ENCODE assay signal across 38 cellular contexts in genomic region chr3:89276116-89276515, GRCh38.
"Had no signal": no experiment of that assay in that cellular context is flagged by ENCODE, and none has a peak within 500 bp of the region (broad histone marks: within the 10 kb centered on the region; RNA-seq: fewer than 3 reads in every experiment).

No MANE protein-coding gene starts in this region.

- H3K9me3 ChIP-seq: adrenal gland, ascending aorta had no signal

- H3K4me1 ChIP-seq: adrenal gland, ascending aorta had no signal

- ATAC-seq: activated CD8-positive, alpha-beta T cell treated with anti-CD3 and anti-CD28 coated beads for 36 hours; activated naive CD4-positive, alpha-beta T cell treated with anti-CD3 and anti-CD28 coated beads, Interleukin-2, amount 50 U/mL, for 72 hours; activated T-cell treated with anti-CD3 and anti-CD28 coated beads, Interleukin-2, amount 50 U/mL, for 4 hours; activated T-cell treated with anti-CD3 and anti-CD28 coated beads, Interleukin-2, amount 50 U/mL, for 72 hours; activated T-helper 17 cell treated with anti-CD3 and anti-CD28 coated beads, Interleukin-2, amount 50 U/mL, for 72 hours had no signal

- H3K27ac ChIP-seq: adrenal gland, ascending aorta, cardiac muscle cell, VCaP had no signal

- H3K9me3 Mint-ChIP-seq: activated B cell treated with CpG ODN at 0.5 μM for 24 hours; activated CD4-positive, alpha-beta T cell treated with anti-CD3 and anti-CD28 coated beads, Interleukin-2, amount 10 ng/mL, durations not matched to agents 24 days and 14 days; activated naive CD4-positive, alpha-beta T cell treated with anti-CD3 and anti-CD28 coated beads for 36 hours; activated naive CD8-positive, alpha-beta T cell treated with anti-CD3 and anti-CD28 coated beads for 36 hours; activated T-helper 1 cell treated with anti-CD3 and anti-CD28 coated beads, Interleukin-12 subunit alpha, Interleukin-12 subunit beta, Interleukin-2, Interleukin-4 antibody, amounts not matched to agents 30 ng/mL and 10 ng/mL and 1 ng/mL, durations not matched to agents 14 hours and 24 hours and 36 hours; activated T-helper 17 cell treated with anti-CD3 and anti-CD28 coated beads, Interleukin-2, amount 50 U/mL, for 72 hours; brain; central memory CD8-positive, alpha-beta T cell; T-helper 1 cell treated with Interleukin-12 subunit alpha and Interleukin-12 subunit beta and Interleukin-4 antibody, amounts not matched to agents 30 μg/mL and 1 μg/mL, for 36 hours had no signal

- H3K36me3 ChIP-seq: adrenal gland, ascending aorta, cardiac muscle cell had no signal

- H3K27ac Mint-ChIP-seq: activated B cell treated with CpG ODN at 0.5 μM for 24 hours; activated CD4-positive, alpha-beta memory T cell treated with anti-CD3 and anti-CD28 coated beads for 36 hours; activated CD4-positive, alpha-beta T cell treated with anti-CD3 and anti-CD28 coated beads, Interleukin-2, amount 10 ng/mL, durations not matched to agents 24 days and 14 days; activated CD8-positive, alpha-beta T cell treated with anti-CD3 and anti-CD28 coated beads for 36 hours; activated naive CD4-positive, alpha-beta T cell treated with anti-CD3 and anti-CD28 coated beads for 36 hours; activated naive CD4-positive, alpha-beta T cell treated with anti-CD3 and anti-CD28 coated beads, Interleukin-2, amount 50 U/mL, for 72 hours; activated naive CD8-positive, alpha-beta T cell treated with anti-CD3 and anti-CD28 coated beads for 36 hours; activated T-cell treated with anti-CD3 and anti-CD28 coated beads, Interleukin-2, amount 50 U/mL, for 72 hours; activated T-helper 1 cell treated with anti-CD3 and anti-CD28 coated beads, Interleukin-12 subunit alpha, Interleukin-12 subunit beta, Interleukin-2, Interleukin-4 antibody, amounts not matched to agents 30 ng/mL and 10 ng/mL and 1 ng/mL, durations not matched to agents 14 hours and 24 hours and 36 hours; activated T-helper 17 cell treated with anti-CD3 and anti-CD28 coated beads, Interleukin-2, amount 50 U/mL, for 72 hours; brain; T-helper 1 cell treated with Interleukin-12 subunit alpha and Interleukin-12 subunit beta and Interleukin-4 antibody, amounts not matched to agents 30 μg/mL and 1 μg/mL, for 36 hours; T-helper 2 cell treated with Interferon-gamma antibody and Interleukin-4, amounts not matched to agents 5 μg/mL and 100 μg/mL, for 36 hours had no signal

- H3K36me3 Mint-ChIP-seq: activated CD4-positive, alpha-beta memory T cell treated with anti-CD3 and anti-CD28 coated beads for 36 hours; activated naive CD4-positive, alpha-beta T cell treated with anti-CD3 and anti-CD28 coated beads, Interleukin-2, amount 50 U/mL, for 72 hours; activated naive CD8-positive, alpha-beta T cell treated with anti-CD3 and anti-CD28 coated beads for 36 hours; brain had no signal

- H3K27me3 Mint-ChIP-seq: activated B cell treated with CpG ODN at 0.5 μM for 24 hours; activated CD4-positive, alpha-beta memory T cell treated with anti-CD3 and anti-CD28 coated beads for 36 hours; activated CD4-positive, alpha-beta T cell treated with anti-CD3 and anti-CD28 coated beads, Interleukin-2, amount 10 ng/mL, durations not matched to agents 24 days and 14 days; activated CD8-positive, alpha-beta T cell treated with anti-CD3 and anti-CD28 coated beads for 36 hours; activated naive CD8-positive, alpha-beta T cell treated with anti-CD3 and anti-CD28 coated beads for 36 hours; activated T-helper 17 cell treated with anti-CD3 and anti-CD28 coated beads, Interleukin-2, amount 50 U/mL, for 72 hours; brain; central memory CD8-positive, alpha-beta T cell had no signal

- H3K4me3 ChIP-seq: adrenal gland, ascending aorta, cardiac muscle cell had no signal

- H3K4me1 Mint-ChIP-seq: activated B cell treated with CpG ODN at 0.5 μM for 24 hours; activated CD4-positive, alpha-beta T cell treated with anti-CD3 and anti-CD28 coated beads, Interleukin-2, amount 10 ng/mL, durations not matched to agents 24 days and 14 days; activated naive CD8-positive, alpha-beta T cell treated with anti-CD3 and anti-CD28 coated beads for 36 hours; activated T-helper 17 cell treated with anti-CD3 and anti-CD28 coated beads, Interleukin-2, amount 50 U/mL, for 72 hours; central memory CD8-positive, alpha-beta T cell had no signal

- H3K4me3 Mint-ChIP-seq: activated B cell treated with CpG ODN at 0.5 μM for 24 hours; activated CD4-positive, alpha-beta memory T cell treated with anti-CD3 and anti-CD28 coated beads for 36 hours; activated CD4-positive, alpha-beta T cell treated with anti-CD3 and anti-CD28 coated beads, Interleukin-2, amount 10 ng/mL, durations not matched to agents 24 days and 14 days; activated CD8-positive, alpha-beta T cell treated with anti-CD3 and anti-CD28 coated beads for 36 hours; activated naive CD4-positive, alpha-beta T cell treated with anti-CD3 and anti-CD28 coated beads for 36 hours; activated naive CD8-positive, alpha-beta T cell treated with anti-CD3 and anti-CD28 coated beads for 36 hours; activated T-cell treated with anti-CD3 and anti-CD28 coated beads, Interleukin-2, amount 50 U/mL, for 4 hours; activated T-cell treated with anti-CD3 and anti-CD28 coated beads, Interleukin-2, amount 50 U/mL, for 72 hours; activated T-helper 1 cell treated with anti-CD3 and anti-CD28 coated beads, Interleukin-12 subunit alpha, Interleukin-12 subunit beta, Interleukin-2, Interleukin-4 antibody, amounts not matched to agents 30 ng/mL and 10 ng/mL and 1 ng/mL, durations not matched to agents 14 hours and 24 hours and 36 hours; activated T-helper 17 cell treated with anti-CD3 and anti-CD28 coated beads, Interleukin-2, amount 50 U/mL, for 72 hours; brain; central memory CD8-positive, alpha-beta T cell; T-helper 1 cell treated with Interleukin-12 subunit alpha and Interleukin-12 subunit beta and Interleukin-4 antibody, amounts not matched to agents 30 μg/mL and 1 μg/mL, for 36 hours; T-helper 2 cell treated with Interferon-gamma antibody and Interleukin-4, amounts not matched to agents 5 μg/mL and 100 μg/mL, for 36 hours had no signal

- DNase-seq: activated B cell treated with CpG ODN at 0.5 μM for 24 hours; activated CD4-positive, alpha-beta memory T cell treated with anti-CD3 and anti-CD28 coated beads for 36 hours; activated CD4-positive, alpha-beta T cell treated with anti-CD3 and anti-CD28 coated beads for 4 hours; activated CD4-positive, alpha-beta T cell treated with anti-CD3 and anti-CD28 coated beads, Interleukin-2, amount 10 ng/mL, durations not matched to agents 24 days and 14 days; activated CD4-positive, alpha-beta T cell treated with anti-CD3 and anti-CD28 coated beads, Interleukin-2, amount 50 U/mL, for 1 hour; activated CD4-positive, alpha-beta T cell treated with anti-CD3 and anti-CD28 coated beads, Interleukin-2, amount 50 U/mL, for 4 hours; activated CD4-positive, CD25-positive, alpha-beta regulatory T cell treated with anti-CD3 and anti-CD28 coated beads, Interleukin-2, amount 50 U/mL, for 72 hours; activated CD8-positive, alpha-beta memory T cell treated with anti-CD3 and anti-CD28 coated beads, Interleukin-2, amount 50 U/mL, for 4 hours; activated CD8-positive, alpha-beta T cell treated with anti-CD3 and anti-CD28 coated beads for 36 hours; activated effector memory CD4-positive, alpha-beta T cell treated with anti-CD3 and anti-CD28 coated beads, Interleukin-2, amount 50 U/mL, for 16 hours; activated gamma-delta T cell treated with Interleukin-2 at 50 U/mL for 16 hours; activated naive CD4-positive, alpha-beta T cell; activated naive CD4-positive, alpha-beta T cell treated with anti-CD3 and anti-CD28 coated beads for 36 hours; activated naive CD4-positive, alpha-beta T cell treated with anti-CD3 and anti-CD28 coated beads, Interleukin-2, amount 50 U/mL, for 16 hours; activated naive CD8-positive, alpha-beta T cell treated with anti-CD3 and anti-CD28 coated beads for 36 hours; activated T-cell treated with anti-CD3 and anti-CD28 coated beads for 4 hours; activated T-cell treated with anti-CD3 and anti-CD28 coated beads, Interleukin-2, amount 50 U/mL, for 1 hour; activated T-cell treated with anti-CD3 and anti-CD28 coated beads, Interleukin-2, amount 50 U/mL, for 4 hours; activated T-cell treated with anti-CD3 and anti-CD28 coated beads, Interleukin-2, amount 50 U/mL, for 72 hours; adrenal gland; amniotic stem cell; caudate nucleus; cerebellar nuclear complex; T-helper 1 cell; T-helper 2 cell; T-helper 9 cell had no signal

- FAIRE-seq: bronchial epithelial cell, TTC549 had no signal

- H3K27me3 ChIP-seq: adrenal gland, ascending aorta, cardiac muscle cell had no signal
